ENCODE assay signal across 1 cellular context in the genomic region with DNA sequence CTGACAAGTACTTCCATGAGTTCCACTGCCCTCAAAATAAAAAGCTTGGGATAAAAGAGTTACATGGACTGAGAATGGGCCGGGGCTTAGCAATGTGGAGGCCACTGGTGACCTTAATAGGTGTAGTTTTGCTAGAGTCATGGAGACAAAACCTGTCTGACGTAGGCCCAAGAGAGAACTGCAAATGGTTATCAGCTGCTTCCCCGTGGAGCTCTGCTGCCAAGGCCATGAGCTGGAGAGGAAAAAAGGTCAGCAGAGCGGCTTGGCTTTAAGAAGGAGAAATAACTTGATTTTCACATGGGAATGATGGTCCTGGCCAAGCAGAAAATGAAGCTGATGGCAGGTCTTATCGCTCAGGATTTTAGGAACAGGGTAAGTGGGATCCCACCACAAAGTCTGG.
TF ChIP-seq lines count a peak whose summit lies in the region.

No MANE protein-coding gene starts in this region.

TF ChIP-seq in WTC11, 78 proteins besides CTCF, POLR2A, EP300 and RAD21:
- TF ChIP-seq HMGA2 (CRISPR knock-in tag; IDR thresholded peaks at IDR 0.05): no peak
- no peak for TF ChIP-seq GRHL2 (CRISPR knock-in tag; IDR thresholded peaks at IDR 0.05; ENCODE audit: insufficient replicate concordance, severe bottlenecking)
